ENCODE assay signal across 9 cellular contexts in genomic region chr22:35477911-35478582, GRCh38.
A peak's percentile ranks its signal among the peaks of the same experiment; 100 is the strongest.
DNase-seq lines count a peak whose midpoint lies in the region; ATAC-seq, FAIRE-seq and TF ChIP-seq lines count a peak whose summit lies in the region.
"Had no signal": no experiment of that assay in that cellular context is flagged by ENCODE, and none has a peak within 500 bp of the region (broad histone marks: within the 10 kb centered on the region; RNA-seq: fewer than 3 reads in every experiment).

No MANE protein-coding gene starts in this region.

- H3K4me3 ChIP-seq in PC-3 (ENCODE audit: low read length), result no peak overlapping the region
- no peak overlapping the region for H3K4me3 ChIP-seq in small intestine (ENCODE audit: low read depth in 1 of 2, low read length in 2 of 2)
- no peak overlapping the region for H3K4me3 ChIP-seq in GM23338

- H3K27ac ChIP-seq in PC-3 (ENCODE audit: low read length), result 0 out of 2 replicates have a peak overlapping the region, but pooled peaks have one; percentile 21
- H3K27ac ChIP-seq in foreskin keratinocyte, result no peak overlapping the region
- peak overlapping the region in 1 of 2 donors; percentile 2 for H3K27ac ChIP-seq in small intestine (ENCODE audit: low read depth in 1 of 2, low read length in 1 of 2)
- no peak overlapping the region for H3K27ac ChIP-seq in GM23338 (ENCODE audit: low read depth)

- H2AFZ ChIP-seq in PC-3 (ENCODE audit: low read length), result no peak overlapping the region
- H2AFZ ChIP-seq in GM23338, result no peak overlapping the region

- no peaks in the 10 kb centered on the region; the same call in 1 of the 3 replicates for H3K36me3 Mint-ChIP-seq in GM23338 (ENCODE audit: low read depth)
- no peaks in the 10 kb centered on the region for H3K36me3 Mint-ChIP-seq in activated naive CD8-positive, alpha-beta T cell treated with anti-CD3 and anti-CD28 coated beads for 36 hours

- H3K4me1 Mint-ChIP-seq in GM23338, result peaks cover 12% of the 10 kb centered on the region; the same call in 2 of the 3 replicates
- H3K4me1 Mint-ChIP-seq in activated naive CD8-positive, alpha-beta T cell treated with anti-CD3 and anti-CD28 coated beads for 36 hours, result no peaks in the 10 kb centered on the region

- FAIRE-seq in small intestine (lab: Jason Lieb, UNC), result no peak

- H3K36me3 ChIP-seq in PC-3 (ENCODE audit: low read depth, low read length) (no peaks in the 10 kb centered on the region), small intestine (ENCODE audit: control insufficient read depth in 2 of 2, insufficient read depth in 2 of 2, low read length in 2 of 2) (no peaks in the 10 kb centered on the region), GM23338 (ENCODE audit: insufficient read depth) (no peaks in the 10 kb centered on the region)

- peaks cover 7% of the 10 kb centered on the region for H3K27me3 Mint-ChIP-seq in GM23338 (ENCODE audit: insufficient read depth, low read depth, poor library complexity)
- H3K27me3 Mint-ChIP-seq in activated naive CD8-positive, alpha-beta T cell treated with anti-CD3 and anti-CD28 coated beads for 36 hours, result peaks cover 57% of the 10 kb centered on the region

- no peaks in the 10 kb centered on the region for H3K79me2 ChIP-seq in PC-3 (ENCODE audit: low read length)
- no peaks in the 10 kb centered on the region for H3K79me2 ChIP-seq in GM23338 (replicated peaks; ENCODE audit: insufficient read depth)

- no peaks in the 10 kb centered on the region for H3F3A ChIP-seq in PC-3 (ENCODE audit: low read length, unreplicated experiment)
- H3F3A ChIP-seq in GM23338 (replicated peaks; ENCODE audit: low read depth), result no peaks in the 10 kb centered on the region

- DNase-seq in SIG-M5 treated with dmso at 0.1 percent for 504 hours (lab: John Stamatoyannopoulos, UW; ENCODE audit: unreplicated experiment), result peak; percentile 70
- no peak for DNase-seq in SIG-M5 (lab: John Stamatoyannopoulos, UW)
- peak; percentile 96 for DNase-seq in PC-3
- peak; percentile 63 to 81 for DNase-seq in foreskin keratinocyte
- peak; percentile 68 for DNase-seq in small intestine
- DNase-seq in GM23338 (ENCODE audit: low spot score), result no peak
- DNase-seq in GDM1 (lab: John Stamatoyannopoulos, UW), result no peak
- DNase-seq in activated naive CD8-positive, alpha-beta T cell treated with anti-CD3 and anti-CD28 coated beads for 36 hours, result no peak

- ATAC-seq in PC-3 (peak; percentile 83), foreskin keratinocyte (peak; percentile 41), GM23338 (no peak)

- no peak for TF ChIP-seq CTCF in PC-3 (conservative IDR thresholded peaks at IDR 0.05; ENCODE audit: low read depth, low read length)
- no peak for TF ChIP-seq CTCF in foreskin keratinocyte (conservative IDR thresholded peaks at IDR 0.05)
- no peak for TF ChIP-seq CTCF in GM23338 (conservative IDR thresholded peaks at IDR 0.05; ENCODE audit: low read depth in 2 of 2)

- intact Hi-C loops in PC-3 (cut with micrococcal nuclease), result no loop called here

- H3K9me2 ChIP-seq in PC-3 (replicated peaks; ENCODE audit: low read length) (no peaks in the 10 kb centered on the region), GM23338 (ENCODE audit: insufficient read depth) (no peaks in the 10 kb centered on the region)

- no peak overlapping the region for H3K4me3 Mint-ChIP-seq in GM23338
- no peak overlapping the region for H3K4me3 Mint-ChIP-seq in activated naive CD8-positive, alpha-beta T cell treated with anti-CD3 and anti-CD28 coated beads for 36 hours
- H3K4me3 Mint-ChIP-seq: neural crest cell had no signal

- H3K9me3 Mint-ChIP-seq in GM23338, result no peaks in the 10 kb centered on the region; the same call in 2 of the 3 replicates
- H3K9me3 Mint-ChIP-seq in activated naive CD8-positive, alpha-beta T cell treated with anti-CD3 and anti-CD28 coated beads for 36 hours, result no peaks in the 10 kb centered on the region
- H3K9me3 Mint-ChIP-seq: neural crest cell had no signal

- CTCF ChIA-PET in PC-3 (lab: Charles Lee), result interaction anchor here (0.8 kb wide), 1 partner anchor 127 kb away, joined by 11 read pairs; no protein-coding TSS in a partner anchor

- H3K4me1 ChIP-seq in PC-3 (ENCODE audit: insufficient read depth, low read length) (peaks cover 36% of the 10 kb centered on the region), foreskin keratinocyte (no peaks in the 10 kb centered on the region), small intestine (ENCODE audit: control insufficient read depth in 2 of 2, insufficient read depth in 1 of 2, low read depth in 1 of 2, low read length in 1 of 2) (peaks cover 2 to 6% of the 10 kb centered on the region in 2 donors), GM23338 (ENCODE audit: insufficient read depth) (no peaks in the 10 kb centered on the region; the same call in 1 of the 2 replicates)

- 18 to 22% (median 18%) methylated on average over 11 of the region's 11 CpGs for WGBS in small intestine, 3 donors

- H3K9me3 ChIP-seq in PC-3 (ENCODE audit: low read length), result no peaks in the 10 kb centered on the region
- no peaks in the 10 kb centered on the region for H3K9me3 ChIP-seq in small intestine (ENCODE audit: control insufficient read depth, low read depth)

- POLR2A ChIA-PET in PC-3 (lab: Charles Lee; ENCODE audit: unreplicated experiment), result no interaction called here

- H3K4me2 ChIP-seq in PC-3 (ENCODE audit: low read length) (peak overlapping the region; percentile 8; the same call in 1 of the 2 replicates), GM23338 (no peak overlapping the region)

- H4K20me1 ChIP-seq in PC-3 (ENCODE audit: low read length), result no peaks in the 10 kb centered on the region
- H4K20me1 ChIP-seq in GM23338 (replicated peaks; ENCODE audit: insufficient read depth), result no peaks in the 10 kb centered on the region; the same call in 1 of the 2 replicates

- no TSS peak for BruUV-seq in PC-3 (replicated peaks; lab: Mats Ljungman, UMichigan)

- H3K27me3 ChIP-seq in PC-3 (ENCODE audit: low read length) (no peaks in the 10 kb centered on the region), foreskin keratinocyte (peaks cover 13% of the 10 kb centered on the region), small intestine (ENCODE audit: control insufficient read depth in 2 of 2, insufficient read depth in 2 of 2, low read length in 2 of 2) (no peaks in the 10 kb centered on the region), GM23338 (ENCODE audit: insufficient read depth) (no peaks in the 10 kb centered on the region)

- 0 out of 2 replicates have a peak overlapping the region, but pooled peaks have one; percentile 17 for H3K9ac ChIP-seq in PC-3 (ENCODE audit: low read length)

- no peak overlapping the region for H3K27ac Mint-ChIP-seq in GM23338
- H3K27ac Mint-ChIP-seq in activated naive CD8-positive, alpha-beta T cell treated with anti-CD3 and anti-CD28 coated beads for 36 hours, result no peak overlapping the region

TF ChIP-seq in GM23338, 12 proteins besides CTCF, POLR2A, EP300 and RAD21 (continues in another document):
- TF ChIP-seq CREB1 (CRISPR knock-in tag; IDR thresholded peaks at IDR 0.05; ENCODE audit: low read depth), result no peak
- no peak for TF ChIP-seq EZH2 (IDR thresholded peaks at IDR 0.05; ENCODE audit: low read depth, unreplicated experiment)
- no peak for TF ChIP-seq POLR2AphosphoS5 (IDR thresholded peaks at IDR 0.05; ENCODE audit: low read depth)
- TF ChIP-seq REST (IDR thresholded peaks at IDR 0.05; ENCODE audit: unreplicated experiment), result no peak

Comparison
In these comparisons a context has a peak if more than half of its experiments do, and no peak if none do; other contexts are left out.
1. DNase-seq: peak in SIG-M5 treated with dmso at 0.1 percent for 504 hours (single experiment), PC-3 (single experiment), foreskin keratinocyte (2 of 2) and small intestine (single experiment); none in SIG-M5 (single experiment), GM23338 (single experiment), GDM1 (single experiment) and activated naive CD8-positive, alpha-beta T cell treated with anti-CD3 and anti-CD28 coated beads for 36 hours (single experiment).